19 cellular contexts compared by ENCODE assay signal in the genomic region with DNA sequence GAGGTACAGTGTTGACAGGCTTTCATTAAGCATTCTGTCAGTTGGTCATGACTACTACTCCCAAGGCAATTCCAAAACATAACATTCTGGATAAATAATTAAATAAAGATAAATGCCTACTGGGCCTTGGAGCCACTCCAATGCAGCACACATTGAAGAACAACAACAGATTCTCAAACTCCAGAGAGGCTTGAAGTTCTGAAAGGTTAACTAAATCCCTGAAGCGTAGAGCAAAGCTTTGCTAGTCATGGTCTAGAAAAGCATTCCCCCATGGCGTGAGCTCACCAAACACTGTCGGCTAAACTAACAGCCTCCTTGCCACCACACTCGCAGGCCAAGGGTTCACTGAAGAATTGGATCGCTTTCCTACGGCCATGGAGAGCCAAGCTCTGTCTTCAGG.
"Had no signal": no experiment of that assay in that cellular context is flagged by ENCODE, and none has a peak within 500 bp of the region (broad histone marks: within the 10 kb centered on the region; RNA-seq: fewer than 3 reads in every experiment).

No MANE protein-coding gene starts in this region.

- H3K4me3 Mint-ChIP-seq: naive B cell; stimulated activated naive CD8-positive, alpha-beta T cell treated with anti-CD3 and anti-CD28 coated beads, Interleukin-15, Interleukin-2, amounts not matched to agents 100 ng/mL and 50 ng/mL, for 24 hours had no signal

- H3K36me3 ChIP-seq: colonic mucosa, left ventricle myocardium inferior, neutrophil, sigmoid colon, transverse colon had no signal

- H2AFZ ChIP-seq: hepatocyte had no signal

- H3K36me3 Mint-ChIP-seq: naive B cell had no signal

- ATAC-seq: foreskin keratinocyte, psoas muscle had no signal

- H3K4me1 Mint-ChIP-seq: naive B cell had no signal

- H3K4me1 ChIP-seq: colonic mucosa, foreskin keratinocyte, left ventricle myocardium inferior, psoas muscle, sigmoid colon, testis, transverse colon had no signal

- H3K27me3 ChIP-seq: colonic mucosa, foreskin keratinocyte, hepatocyte, neutrophil, sigmoid colon, testis, transverse colon had no signal

- H3K9me3 ChIP-seq: colonic mucosa, left ventricle myocardium inferior, neutrophil, psoas muscle, sigmoid colon, testis, transverse colon had no signal

- H3K27ac ChIP-seq: colonic mucosa, foreskin keratinocyte, hepatocyte, left ventricle myocardium inferior, neutrophil, psoas muscle, sigmoid colon, skin epidermis, testis, transverse colon had no signal

- H3K4me3 ChIP-seq: colonic mucosa, hepatocyte, left ventricle myocardium inferior, lung, psoas muscle, sigmoid colon, skin epidermis, testis, transverse colon had no signal

- H3K27ac Mint-ChIP-seq: naive B cell; stimulated activated naive CD8-positive, alpha-beta T cell treated with anti-CD3 and anti-CD28 coated beads, Interleukin-15, Interleukin-2, amounts not matched to agents 100 ng/mL and 50 ng/mL, for 24 hours had no signal

- DNase-seq: caudate nucleus; colonic mucosa; dermis blood vessel endothelial cell; erythroblast; foreskin keratinocyte; head of caudate nucleus; left ventricle myocardium inferior; mesendoderm; naive B cell; psoas muscle; sigmoid colon; stimulated activated CD4-positive, alpha-beta T cell treated with anti-CD3 and anti-CD28 coated beads, Interleukin-12 subunit alpha, Interleukin-12 subunit beta, amount 100 ng/mL, for 4 hours; testis; transverse colon had no signal

- H3K9me3 Mint-ChIP-seq: naive B cell; stimulated activated naive CD8-positive, alpha-beta T cell treated with anti-CD3 and anti-CD28 coated beads, Interleukin-15, Interleukin-2, amounts not matched to agents 100 ng/mL and 50 ng/mL, for 24 hours had no signal

- H3K79me2 ChIP-seq: hepatocyte had no signal

- H3K4me2 ChIP-seq: hepatocyte had no signal
